ENCODE assay signal across 25 cellular contexts in the genomic region with DNA sequence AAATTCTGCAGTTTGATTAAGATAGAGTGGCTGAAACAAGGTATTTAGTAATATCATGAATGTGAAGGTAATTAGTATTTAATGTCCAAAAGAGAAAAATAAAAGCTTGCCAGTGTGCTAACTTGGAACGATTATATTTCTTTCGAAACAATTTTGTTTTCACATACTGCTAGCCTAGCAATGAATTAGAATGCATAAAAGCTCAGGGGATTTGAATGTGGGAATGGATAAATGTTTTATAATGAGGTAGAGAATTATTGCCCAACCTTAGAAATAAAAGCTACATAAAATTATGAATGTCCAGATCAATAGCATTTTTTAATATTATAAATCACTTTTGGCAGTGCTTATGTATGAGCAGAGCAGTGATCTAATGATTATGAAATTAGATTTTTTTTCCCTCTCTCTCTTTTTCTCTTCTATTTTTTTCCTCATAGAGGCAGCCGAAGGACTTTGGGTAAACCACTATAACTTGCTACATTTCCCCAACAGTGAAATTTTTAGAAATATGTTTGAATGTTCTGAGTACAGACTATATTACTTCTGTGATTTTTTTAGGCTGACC.
"Had no signal": no experiment of that assay in that cellular context is flagged by ENCODE, and none has a peak within 500 bp of the region (broad histone marks: within the 10 kb centered on the region; RNA-seq: fewer than 3 reads in every experiment).

No MANE protein-coding gene starts in this region.

- H3K4me3 ChIP-seq: hepatocyte, pancreas, psoas muscle, smooth muscle cell, stomach had no signal

- H3K27me3 ChIP-seq: hepatocyte, pancreas, stomach had no signal

- ATAC-seq: effector memory CD8-positive, alpha-beta T cell; naive thymus-derived CD4-positive, alpha-beta T cell; pancreas; psoas muscle; SK-N-SH treated with all-trans-retinoic acid at 6 μM for 48 hours; stimulated activated naive B cell treated with anti-CD40 and anti-IgM and Interleukin-4, amounts not matched to agents 10 μg/mL and 1 μg/mL and 100 μg/mL, for 72 hours; T-helper 17 cell had no signal

- DNase-seq: activated CD4-positive, alpha-beta memory T cell treated with anti-CD3 and anti-CD28 coated beads, Interleukin-2, amount 10 ng/mL, durations not matched to agents 7 days and 5 days; activated CD4-positive, alpha-beta T cell treated with anti-CD3 and anti-CD28 coated beads for 1 hour; activated CD4-positive, alpha-beta T cell treated with anti-CD3 and anti-CD28 coated beads, Interleukin-2, amount 10 ng/mL, durations not matched to agents 7 days and 5 days; activated naive CD4-positive, alpha-beta T cell treated with Interleukin-2 at 50 U/mL for 16 hours; activated T-cell treated with anti-CD3 and anti-CD28 coated beads, Interleukin-2, amount 50 U/mL, for 48 hours; caudate nucleus; cortex of kidney; effector memory CD8-positive, alpha-beta T cell; erythroblast; glutamatergic neuron; islet precursor cell; left cardiac atrium; midbrain; naive thymus-derived CD4-positive, alpha-beta T cell; pancreas; psoas muscle; stimulated activated CD4-positive, alpha-beta T cell treated with anti-CD3 and anti-CD28 coated beads, Interleukin-2, amount 100 ng/mL, for 24 hours; stimulated activated naive B cell treated with anti-CD40 and anti-IgM and Interleukin-4, amounts not matched to agents 10 μg/mL and 1 μg/mL and 100 μg/mL, for 72 hours; stomach; T-helper 17 cell; T1000; trophoblast cell had no signal

- H3K36me3 ChIP-seq: pancreas, stomach had no signal

- H3K9me3 ChIP-seq: pancreas, psoas muscle, stomach had no signal

- H3K27ac ChIP-seq: hepatocyte, pancreas, psoas muscle had no signal
